ENCODE assay signal across 8 cellular contexts in genomic region chr4:174523003-174523693, GRCh38. TPM values are rescaled to one million over a fixed set of nuclear protein-coding genes. Genes with fewer than 3 reads are reported as not detected.
A peak's percentile ranks its signal among the peaks of the same experiment; 100 is the strongest.
DNase-seq lines count a peak whose midpoint lies in the region; ATAC-seq and TF ChIP-seq lines count a peak whose summit lies in the region.

No MANE protein-coding gene starts in this region.

- H3K4me3 Mint-ChIP-seq in immature natural killer cell, result peak overlapping the region; percentile 86 to 94 (median 89)
- H3K4me3 Mint-ChIP-seq in stimulated activated naive CD8-positive, alpha-beta T cell treated with anti-CD3 and anti-CD28 coated beads, Interleukin-15, amount 100 ng/mL, for 72 hours, result peak overlapping the region; percentile 88 to 90

- intact Hi-C loops in ascending aorta (cut with DNase I), result no loop called here

- H3K27me3 Mint-ChIP-seq in immature natural killer cell (ENCODE audit: low read depth in 3 of 3), result peaks cover 3 to 7% (median 5%) of the 10 kb centered on the region in 3 donors
- H3K27me3 Mint-ChIP-seq in stimulated activated naive CD8-positive, alpha-beta T cell treated with anti-CD3 and anti-CD28 coated beads, Interleukin-15, amount 100 ng/mL, for 72 hours, result no peaks in the 10 kb centered on the region

- no peak for DNase-seq in ascending aorta (ENCODE audit: low spot score in 2 of 2)
- DNase-seq in immature natural killer cell, result no peak
- DNase-seq in stimulated activated naive CD8-positive, alpha-beta T cell treated with anti-CD3 and anti-CD28 coated beads, Interleukin-15, amount 100 ng/mL, for 72 hours, result peak in 1 of 2 donors; percentile 25
- no peak for DNase-seq in SKM-1 treated with dmso at 0.1 percent for 144 hours (lab: John Stamatoyannopoulos, UW; ENCODE audit: unreplicated experiment)
- no peak for DNase-seq in stimulated activated CD8-positive, alpha-beta memory T cell treated with anti-CD3 and anti-CD28 coated beads, Interleukin-4, amount 100 ng/mL, for 48 hours
- DNase-seq in DMS153 treated with DMSO at 0.1 percent for 48 hours (lab: John Stamatoyannopoulos, UW; ENCODE audit: unreplicated experiment), result no peak
- no peak for DNase-seq in activated CD4-positive, alpha-beta T cell treated with anti-CD3 and anti-CD28 coated beads, Interleukin-2, amount 50 U/mL, for 4 hours

- H3K9me3 ChIP-seq in HUES48 (ENCODE audit: control insufficient read depth, insufficient read depth, low read length) (no peaks in the 10 kb centered on the region), ascending aorta (no peaks in the 10 kb centered on the region)

- TF ChIP-seq CTCF in ascending aorta (IDR thresholded peaks at IDR 0.05), result no peak

- peak overlapping the region in 5 of 6 donors; percentile 68 to 94 (median 89) for H3K27ac Mint-ChIP-seq in immature natural killer cell
- peak overlapping the region; percentile 67 to 96 for H3K27ac Mint-ChIP-seq in stimulated activated naive CD8-positive, alpha-beta T cell treated with anti-CD3 and anti-CD28 coated beads, Interleukin-15, amount 100 ng/mL, for 72 hours

- peaks cover 37% of the 10 kb centered on the region in 2 donors for H3K4me1 Mint-ChIP-seq in immature natural killer cell
- peaks cover 29% of the 10 kb centered on the region for H3K4me1 Mint-ChIP-seq in stimulated activated naive CD8-positive, alpha-beta T cell treated with anti-CD3 and anti-CD28 coated beads, Interleukin-15, amount 100 ng/mL, for 72 hours

- peaks cover 19% of the 10 kb centered on the region for H3K4me1 ChIP-seq in HUES48 (ENCODE audit: control insufficient read depth, insufficient read depth, low read length)
- H3K4me1 ChIP-seq in ascending aorta, result peaks cover 0 to 5% of the 10 kb centered on the region in 2 donors

- H3K9ac ChIP-seq in HUES48 (ENCODE audit: low read depth, low read length), result no peak overlapping the region

- H3K9me3 Mint-ChIP-seq in immature natural killer cell, result no peaks in the 10 kb centered on the region
- no peaks in the 10 kb centered on the region for H3K9me3 Mint-ChIP-seq in stimulated activated naive CD8-positive, alpha-beta T cell treated with anti-CD3 and anti-CD28 coated beads, Interleukin-15, amount 100 ng/mL, for 72 hours

- H3K27ac ChIP-seq in HUES48 (ENCODE audit: low read depth, low read length) (no peak overlapping the region), ascending aorta (no peak overlapping the region)

- peak; percentile 37 for ATAC-seq in stimulated activated naive CD8-positive, alpha-beta T cell treated with anti-CD3 and anti-CD28 coated beads, Interleukin-15, amount 100 ng/mL, for 72 hours

- peaks cover 31% of the 10 kb centered on the region for H3K27me3 ChIP-seq in HUES48 (ENCODE audit: control insufficient read depth, insufficient read depth, low read length)
- H3K27me3 ChIP-seq in ascending aorta, result no peaks in the 10 kb centered on the region

- H3K36me3 Mint-ChIP-seq in immature natural killer cell, result no peaks in the 10 kb centered on the region

- H3K4me3 ChIP-seq in HUES48 (ENCODE audit: low read depth, low read length) (peak overlapping the region; percentile 74), ascending aorta (peak overlapping the region; percentile 45 to 78)

- H3K36me3 ChIP-seq in HUES48 (ENCODE audit: control insufficient read depth, insufficient read depth, low read length) (no peaks in the 10 kb centered on the region), ascending aorta (no peaks in the 10 kb centered on the region)

RNA-seq across cellular contexts. Expression of gene HPGD, which starts 0.9 kb away (rescaled TPM):
- total RNA-seq in ascending aorta, result 4.2 TPM
- polyA plus RNA-seq in immature natural killer cell, result 1 to 10 TPM; 2.3 to 7.9 (median 5.6) TPM
